13 cellular contexts compared by ENCODE assay signal in genomic region chr5:172905771-172906170, GRCh38. TPM values are rescaled to one million over a fixed set of nuclear protein-coding genes. Genes with fewer than 3 reads are reported as not detected.
A peak's percentile ranks its signal among the peaks of the same experiment; 100 is the strongest.
DNase-seq lines count a peak whose midpoint lies in the region; ATAC-seq and TF ChIP-seq lines count a peak whose summit lies in the region.
"Had no signal": no experiment of that assay in that cellular context is flagged by ENCODE, and none has a peak within 500 bp of the region (broad histone marks: within the 10 kb centered on the region; RNA-seq: fewer than 3 reads in every experiment).

No MANE protein-coding gene starts in this region.

- POLR2A ChIA-PET in WTC11 (lab: Charles Lee), result no interaction called here
- POLR2A ChIA-PET in GM10248 (lab: Yijun Ruan, JAX), result interaction anchor here (2.1 kb wide), 1 partner anchor 135 kb away, joined by 11 read pairs; the partner anchor contains the start of gene DUSP1

- CTCF ChIA-PET in WTC11 (lab: Charles Lee) (interaction anchor here (0.8 to 3.1 kb wide), 7 partner anchors 26 to 199 kb away, joined by 3 to 22 read pairs (median 7); no protein-coding TSS in a partner anchor), GM10248 (lab: Yijun Ruan, JAX) (interaction anchor here (1.2 to 3.3 kb wide), 8 partner anchors 10 to 193 kb away, joined by 3 to 34 read pairs (median 7); partner anchors contain the start of gene DUSP1)

- H3K9me3 ChIP-seq in hepatocyte (ENCODE audit: low read depth), result no peaks in the 10 kb centered on the region

- H3K27me3 Mint-ChIP-seq in WTC11 (ENCODE audit: low read depth), result no peaks in the 10 kb centered on the region

- H3K4me3 Mint-ChIP-seq in WTC11, result no peak overlapping the region

- H3K4me3 ChIP-seq in hepatocyte, result no peak overlapping the region

- no peaks in the 10 kb centered on the region for H3K79me2 ChIP-seq in hepatocyte

- no peak for DNase-seq in WTC11 (ENCODE audit: low spot score)
- no peak for DNase-seq in hepatocyte (ENCODE audit: low spot score)
- DNase-seq in renal cortical epithelial cell (ENCODE audit: low read depth), result peak; percentile 50
- DNase-seq in GM10248 (ENCODE audit: extremely low spot score), result no peak
- DNase-seq in CD1c-positive myeloid dendritic cell (ENCODE audit: extremely low spot score), result no peak
- no peak for DNase-seq in activated CD4-positive, alpha-beta T cell treated with anti-CD3 and anti-CD28 coated beads, Interleukin-2, amount 50 U/mL, for 48 hours
- DNase-seq: activated CD4-positive, CD25-positive, alpha-beta regulatory T cell; activated effector memory CD4-positive, alpha-beta T cell treated with Interleukin-2 at 50 U/mL for 16 hours; effector CD8-positive, alpha-beta T cell; NCI-H1930; stimulated activated CD8-positive, alpha-beta memory T cell treated with anti-CD3 and anti-CD28 coated beads, Interleukin-4, amount 100 ng/mL, for 48 hours had no signal

- 0 out of 2 replicates have a peak overlapping the region, but pooled peaks have one; percentile 57 for H3K27ac Mint-ChIP-seq in WTC11

- H3K36me3 ChIP-seq in hepatocyte (replicated peaks; ENCODE audit: insufficient read depth, low read depth), result no peaks in the 10 kb centered on the region

- ATAC-seq in WTC11, result no peak
- ATAC-seq in HG03442 (IDR thresholded peaks at IDR 0.05; ENCODE audit: unreplicated experiment), result no peak

- H3K4me1 Mint-ChIP-seq in WTC11, result peaks cover 21% of the 10 kb centered on the region

- H3K4me2 ChIP-seq in hepatocyte, result no peak overlapping the region

- H3K36me3 Mint-ChIP-seq in WTC11, result peaks cover 12% of the 10 kb centered on the region

- H3K27me3 ChIP-seq in hepatocyte, result no peaks in the 10 kb centered on the region

- no peaks in the 10 kb centered on the region for H4K20me1 ChIP-seq in hepatocyte (ENCODE audit: insufficient read depth, poor library complexity, severe bottlenecking)

- no peaks in the 10 kb centered on the region for H3K9me2 ChIP-seq in hepatocyte (replicated peaks; ENCODE audit: insufficient read depth)

- no peaks in the 10 kb centered on the region for H3K9me3 Mint-ChIP-seq in WTC11

- 45% methylated on average over 3 of the region's 3 CpGs for WGBS in hepatocyte (ENCODE audit: low lambda C conversion rate, missing lambda C conversion rate)

- H3K27ac ChIP-seq in C4-2B (peak overlapping the region; percentile 82), hepatocyte (peak overlapping the region; percentile 99)

- no peak overlapping the region for H2AFZ ChIP-seq in hepatocyte

- H3K4me1 ChIP-seq in hepatocyte (ENCODE audit: insufficient read depth), result peaks cover 47% of the 10 kb centered on the region

- TF ChIP-seq CTCF in C4-2B (conservative IDR thresholded peaks at IDR 0.05), result no peak
- TF ChIP-seq CTCF in WTC11 (IDR thresholded peaks at IDR 0.05), result no peak
- no peak for TF ChIP-seq CTCF in hepatocyte (IDR thresholded peaks at IDR 0.05; ENCODE audit: poor library complexity)
- TF ChIP-seq CTCF in GM10248 (IDR thresholded peaks at IDR 0.05; ENCODE audit: control extremely low read depth, extremely low read depth, low read depth, missing control alignments), result no peak

TF ChIP-seq in WTC11, 78 proteins besides CTCF, POLR2A, EP300 and RAD21:
- TF ChIP-seq ZNF317 (CRISPR knock-in tag; IDR thresholded peaks at IDR 0.05; ENCODE audit: borderline replicate concordance, low read depth) (no peak), ATF6 (CRISPR knock-in tag; IDR thresholded peaks at IDR 0.05) (no peak), NFE2L1 (CRISPR knock-in tag; IDR thresholded peaks at IDR 0.05) (no peak), GABPB1 (CRISPR knock-in tag; IDR thresholded peaks at IDR 0.05) (no peak)

RNA-seq across cellular contexts. Expression of gene RPL26L1, which starts 53.5 kb away (rescaled TPM):
- total RNA-seq in WTC11 (2021) (46.2 to 52.2 TPM (median 51.9 TPM) in 3 replicates), hepatocyte (48.0 and 51.5 TPM in 2 replicates), renal cortical epithelial cell (36.0 and 53.5 TPM in 2 replicates)
- polyA plus RNA-seq in hepatocyte, result 55.2 and 69.1 TPM in 2 replicates
